21 cellular contexts compared by ENCODE assay signal in genomic region chr20:2696646-2697045, GRCh38. TPM values are rescaled to one million over a fixed set of nuclear protein-coding genes. Genes with fewer than 3 reads are reported as not detected.
DNase-seq lines count a peak whose midpoint lies in the region; TF ChIP-seq lines count a peak whose summit lies in the region.
"Had no signal": no experiment of that assay in that cellular context is flagged by ENCODE, and none has a peak within 500 bp of the region (broad histone marks: within the 10 kb centered on the region; RNA-seq: fewer than 3 reads in every experiment).

No MANE protein-coding gene starts in this region.

- CTCF ChIA-PET in OCI-LY7 (lab: Charles Lee; ENCODE audit: unreplicated experiment): no interaction called here

- no peak overlapping the region for H3K27ac Mint-ChIP-seq in activated T-cell treated with anti-CD3 and anti-CD28 coated beads, Interleukin-2, amount 50 U/mL, for 24 hours
- H3K27ac Mint-ChIP-seq: CD4-positive, alpha-beta T cell had no signal

- peak; percentile 6 for DNase-seq in activated T-cell treated with anti-CD3 and anti-CD28 coated beads, Interleukin-2, amount 50 U/mL, for 24 hours
- no peak for DNase-seq in activated T-cell treated with anti-CD3 and anti-CD28 coated beads for 4 hours
- peak; percentile 45 for DNase-seq in islet precursor cell
- DNase-seq in prostate gland (ENCODE audit: low spot score): peak; percentile 1
- DNase-seq in vagina (ENCODE audit: extremely low spot score in 2 of 2): peak; percentile 52 to 62
- no peak for DNase-seq in NCI-H1694 (lab: John Stamatoyannopoulos, UW)
- DNase-seq in T1000 (lab: John Stamatoyannopoulos, UW): no peak
- no peak for DNase-seq in OCI-LY7 (ENCODE audit: low spot score)
- DNase-seq: CD4-positive, alpha-beta T cell; DMS53; EL; KG1; NCI-H1417; NCI-H1930; NCI-H226; NCI-H524; NCI-H82; PC-3; RPMI8226; SHP77 treated with DMSO at 0.1 percent for 48 hours had no signal

- TF ChIP-seq CTCF in prostate gland (IDR thresholded peaks at IDR 0.05): no peak
- no peak for TF ChIP-seq CTCF in vagina (IDR thresholded peaks at IDR 0.05)
- TF ChIP-seq CTCF in OCI-LY7 (conservative IDR thresholded peaks at IDR 0.05; ENCODE audit: low read length): no peak

- no peaks in the 10 kb centered on the region for H4K20me1 ChIP-seq in OCI-LY7 (ENCODE audit: insufficient read depth, low read length)

- no peaks in the 10 kb centered on the region for H3K9me3 Mint-ChIP-seq in activated T-cell treated with anti-CD3 and anti-CD28 coated beads, Interleukin-2, amount 50 U/mL, for 24 hours
- H3K9me3 Mint-ChIP-seq: CD4-positive, alpha-beta T cell had no signal

- H3K27ac ChIP-seq in prostate gland: no peak overlapping the region
- no peak overlapping the region for H3K27ac ChIP-seq in vagina
- H3K27ac ChIP-seq in OCI-LY7 (ENCODE audit: low read depth, low read length, poor library complexity, severe bottlenecking): no peak overlapping the region

- H3K4me3 ChIP-seq in prostate gland: no peak overlapping the region
- no peak overlapping the region for H3K4me3 ChIP-seq in vagina
- H3K4me3 ChIP-seq in OCI-LY7 (ENCODE audit: low read depth, low read length, poor library complexity, severe bottlenecking): no peak overlapping the region
- H3K4me3 ChIP-seq: GM12878 had no signal

- no peaks in the 10 kb centered on the region for H3K36me3 Mint-ChIP-seq in activated T-cell treated with anti-CD3 and anti-CD28 coated beads, Interleukin-2, amount 50 U/mL, for 24 hours (ENCODE audit: low read depth)

- no peak overlapping the region for H3K4me3 Mint-ChIP-seq in activated T-cell treated with anti-CD3 and anti-CD28 coated beads, Interleukin-2, amount 50 U/mL, for 24 hours

- H3K36me3 ChIP-seq in prostate gland: no peaks in the 10 kb centered on the region
- no peaks in the 10 kb centered on the region for H3K36me3 ChIP-seq in vagina
- no peaks in the 10 kb centered on the region for H3K36me3 ChIP-seq in OCI-LY7 (ENCODE audit: insufficient read depth, low read length)

- POLR2A ChIA-PET in OCI-LY7 (lab: Charles Lee): no interaction called here

- WGBS in prostate gland: 94% methylated on average over 9 of the region's 9 CpGs

- peaks cover 37% of the 10 kb centered on the region for H3K27me3 Mint-ChIP-seq in activated T-cell treated with anti-CD3 and anti-CD28 coated beads, Interleukin-2, amount 50 U/mL, for 24 hours

- H3K79me2 ChIP-seq in OCI-LY7 (ENCODE audit: insufficient read depth, low read depth, low read length): no peaks in the 10 kb centered on the region

- intact Hi-C loops in prostate gland (cut with DNase I) (loop anchor here (10.0 kb wide), 1 partner anchor 148 kb away; the partner anchor contains the start of genes PCED1A and VPS16), vagina (cut with DNase I) (no loop called here), OCI-LY7 (cut with micrococcal nuclease; ENCODE audit: unreplicated experiment) (no loop called here)

- H3K4me1 ChIP-seq in prostate gland (replicated peaks) (peaks cover 4% of the 10 kb centered on the region), vagina (peaks cover 17% of the 10 kb centered on the region), OCI-LY7 (ENCODE audit: insufficient read depth, low read length, poor library complexity, severe bottlenecking) (no peaks in the 10 kb centered on the region)

- H3K4me1 Mint-ChIP-seq in activated T-cell treated with anti-CD3 and anti-CD28 coated beads, Interleukin-2, amount 50 U/mL, for 24 hours (ENCODE audit: low read depth): peaks cover 6% of the 10 kb centered on the region

- TF ChIP-seq POLR2A in prostate gland (IDR thresholded peaks at IDR 0.05) (no peak), vagina (IDR thresholded peaks at IDR 0.05) (no peak)

- no peak overlapping the region for H3K4me2 ChIP-seq in OCI-LY7 (ENCODE audit: low read length)

- H2AFZ ChIP-seq in OCI-LY7 (ENCODE audit: low read length): no peak overlapping the region

- H3K9me2 ChIP-seq in OCI-LY7 (ENCODE audit: insufficient read depth, low read length): no peaks in the 10 kb centered on the region

- no TSS peak for BruUV-seq in OCI-LY7 (replicated peaks; lab: Mats Ljungman, UMichigan)

- H3K27me3 ChIP-seq in prostate gland (replicated peaks; ENCODE audit: insufficient read depth) (no peaks in the 10 kb centered on the region), vagina (no peaks in the 10 kb centered on the region)

- H3K9me3 ChIP-seq in prostate gland: no peaks in the 10 kb centered on the region
- no peaks in the 10 kb centered on the region for H3K9me3 ChIP-seq in vagina
- no peaks in the 10 kb centered on the region for H3K9me3 ChIP-seq in OCI-LY7 (ENCODE audit: low read length)

RNA-seq across cellular contexts. Expression of gene EBF4, which starts 4.1 kb away (rescaled TPM):
- total RNA-seq in prostate gland (10 to 100 TPM; 48.9 to 58.8 TPM), vagina (23.1 TPM), OCI-LY7 (2022) (2.6 and 4.4 TPM in 2 replicates)
- 0.41 and 1.5 TPM in 2 replicates for total RNA-seq in OCI-LY7 (2014; rRNA removed; shearing (Covaris generic))

RNA-seq across cellular contexts. Expression of gene IDH3B, which starts 32.6 kb away (rescaled TPM):
- total RNA-seq in prostate gland (100 to 1,000 TPM; 132 to 141 TPM), vagina (71.0 TPM), OCI-LY7 (2022) (123 and 142 TPM in 2 replicates)
- total RNA-seq in OCI-LY7 (2014; rRNA removed; shearing (Covaris generic)): 154 and 162 TPM in 2 replicates

RNA-seq across cellular contexts. Expression of gene NOP56, which starts 44.2 kb away (rescaled TPM):
- total RNA-seq in prostate gland: 100 to 1,000 TPM in 1 of 2 donors, 10 to 100 TPM in 1; 50.8 to 108 TPM
- 87.7 TPM for total RNA-seq in vagina
- 580 and 640 TPM in 2 replicates for total RNA-seq in OCI-LY7 (2014; rRNA removed; shearing (Covaris generic))
- 464 and 544 TPM in 2 replicates for total RNA-seq in OCI-LY7 (2022)

Comparison
In these comparisons a context has a peak if more than half of its experiments do, and no peak if none do; other contexts are left out.
1. DNase-seq: peak in activated T-cell treated with anti-CD3 and anti-CD28 coated beads, Interleukin-2, amount 50 U/mL, for 24 hours (single experiment), islet precursor cell (single experiment), prostate gland (single experiment) and vagina (2 of 2); none in activated T-cell treated with anti-CD3 and anti-CD28 coated beads for 4 hours (single experiment), NCI-H1694 (single experiment), T1000 (single experiment) and OCI-LY7 (single experiment).